Comparison of ENCODE assay signal across 7 cellular contexts in the genomic region with DNA sequence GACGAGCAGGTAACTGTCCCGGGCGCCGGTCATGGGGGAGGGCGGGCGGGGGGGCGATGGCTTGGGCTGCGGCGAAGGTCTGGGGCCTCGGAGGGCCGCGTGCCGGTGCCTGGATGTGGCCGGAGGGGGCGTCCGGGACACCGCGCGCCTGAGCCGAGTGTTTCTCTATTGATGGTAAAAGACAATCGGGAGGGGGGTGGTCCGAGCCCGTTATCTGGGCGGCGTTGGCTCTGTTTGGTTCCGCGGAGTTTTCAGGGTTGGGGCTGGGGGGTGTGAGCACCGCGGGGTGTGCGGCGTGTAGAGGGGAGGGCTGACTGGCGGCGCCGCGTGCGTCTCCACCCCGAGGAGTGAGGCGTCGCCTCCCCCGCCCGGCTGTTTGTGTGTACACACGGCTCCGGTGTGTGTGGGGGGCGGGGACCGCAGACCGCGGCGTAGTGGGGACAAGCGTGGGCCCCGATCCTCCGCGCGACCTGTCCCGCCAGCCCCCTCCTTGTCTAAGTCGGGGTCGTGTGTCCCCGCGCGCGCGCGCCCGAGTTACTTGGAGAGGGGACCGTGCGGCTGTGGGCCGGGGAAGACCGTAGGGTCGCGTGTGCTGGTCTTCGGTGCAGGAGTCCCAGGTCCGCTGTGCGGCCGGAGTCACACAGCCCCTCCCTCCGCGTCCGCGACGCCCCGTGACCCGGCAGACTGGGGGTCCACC. TPM values are rescaled to one million over a fixed set of nuclear protein-coding genes. Genes with fewer than 3 reads are reported as not detected.
DNase-seq lines count a peak whose midpoint lies in the region; ATAC-seq and TF ChIP-seq lines count a peak whose summit lies in the region.

No MANE protein-coding gene starts in this region.

- peak overlapping the region; percentile 94 to 97 (median 95) for H3K4me3 Mint-ChIP-seq in nephron

- H3K27me3 Mint-ChIP-seq in nephron (ENCODE audit: low read depth): peaks cover 14% of the 10 kb centered on the region

- peak in 1 of 3 experiments; percentile 24 for TF ChIP-seq CTCF in nephron (IDR thresholded peaks at IDR 0.05; ENCODE audit: unreplicated experiment in 3 of 3)

- DNase-seq in activated gamma-delta T cell treated with Interleukin-2 at 50 U/mL for 16 hours (peak; percentile 23), foreskin melanocyte (peak; percentile 24), ureter (ENCODE audit: low spot score) (peak; percentile 67)

- H3K36me3 Mint-ChIP-seq in nephron (ENCODE audit: low read depth): no peaks in the 10 kb centered on the region

- peak overlapping the region in 2 of 3 experiments; percentile 90 to 96 for H3K27ac Mint-ChIP-seq in nephron

- no peaks in the 10 kb centered on the region for H3K9me3 Mint-ChIP-seq in nephron

- peak; percentile 46 for ATAC-seq in GM18502 (IDR thresholded peaks at IDR 0.05; ENCODE audit: poor library complexity, unreplicated experiment)
- ATAC-seq in HG03097 (IDR thresholded peaks at IDR 0.05; ENCODE audit: low FRiP score, unreplicated experiment): peak; percentile 41

- H3K4me1 Mint-ChIP-seq in nephron: peaks cover 46% of the 10 kb centered on the region

TF ChIP-seq in PFSK-1, 5 proteins besides CTCF, POLR2A, EP300 and RAD21:
- TF ChIP-seq SIN3A (IDR thresholded peaks at IDR 0.05; ENCODE audit: borderline replicate concordance, insufficient read depth, low read length): peak; percentile 66; the same call in 1 of the 2 replicates
- TF ChIP-seq, protein P1, sequence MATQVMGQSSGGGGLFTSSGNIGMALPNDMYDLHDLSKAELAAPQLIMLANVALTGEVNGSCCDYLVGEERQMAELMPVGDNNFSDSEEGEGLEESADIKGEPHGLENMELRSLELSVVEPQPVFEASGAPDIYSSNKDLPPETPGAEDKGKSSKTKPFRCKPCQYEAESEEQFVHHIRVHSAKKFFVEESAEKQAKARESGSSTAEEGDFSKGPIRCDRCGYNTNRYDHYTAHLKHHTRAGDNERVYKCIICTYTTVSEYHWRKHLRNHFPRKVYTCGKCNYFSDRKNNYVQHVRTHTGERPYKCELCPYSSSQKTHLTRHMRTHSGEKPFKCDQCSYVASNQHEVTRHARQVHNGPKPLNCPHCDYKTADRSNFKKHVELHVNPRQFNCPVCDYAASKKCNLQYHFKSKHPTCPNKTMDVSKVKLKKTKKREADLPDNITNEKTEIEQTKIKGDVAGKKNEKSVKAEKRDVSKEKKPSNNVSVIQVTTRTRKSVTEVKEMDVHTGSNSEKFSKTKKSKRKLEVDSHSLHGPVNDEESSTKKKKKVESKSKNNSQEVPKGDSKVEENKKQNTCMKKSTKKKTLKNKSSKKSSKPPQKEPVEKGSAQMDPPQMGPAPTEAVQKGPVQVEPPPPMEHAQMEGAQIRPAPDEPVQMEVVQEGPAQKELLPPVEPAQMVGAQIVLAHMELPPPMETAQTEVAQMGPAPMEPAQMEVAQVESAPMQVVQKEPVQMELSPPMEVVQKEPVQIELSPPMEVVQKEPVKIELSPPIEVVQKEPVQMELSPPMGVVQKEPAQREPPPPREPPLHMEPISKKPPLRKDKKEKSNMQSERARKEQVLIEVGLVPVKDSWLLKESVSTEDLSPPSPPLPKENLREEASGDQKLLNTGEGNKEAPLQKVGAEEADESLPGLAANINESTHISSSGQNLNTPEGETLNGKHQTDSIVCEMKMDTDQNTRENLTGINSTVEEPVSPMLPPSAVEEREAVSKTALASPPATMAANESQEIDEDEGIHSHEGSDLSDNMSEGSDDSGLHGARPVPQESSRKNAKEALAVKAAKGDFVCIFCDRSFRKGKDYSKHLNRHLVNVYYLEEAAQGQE (IDR thresholded peaks at IDR 0.05; ENCODE audit: insufficient read depth in 1 of 2, low read depth in 2 of 2, low read length in 2 of 2): no peak

RNA-seq across cellular contexts. Expression of a gene that starts 1.6 kb away (rescaled TPM):
- 30.0 TPM for polyA plus RNA-seq in PFSK-1 (2012; ENCODE audit: insufficient read length, low read depth)
- total RNA-seq in ureter: 62.3 TPM

Comparison
In these comparisons a context has a peak if more than half of its experiments do, and no peak if none do; other contexts are left out.
1. Peak in every context shown above with its lines: DNase-seq and ATAC-seq.